In the genomic region with DNA sequence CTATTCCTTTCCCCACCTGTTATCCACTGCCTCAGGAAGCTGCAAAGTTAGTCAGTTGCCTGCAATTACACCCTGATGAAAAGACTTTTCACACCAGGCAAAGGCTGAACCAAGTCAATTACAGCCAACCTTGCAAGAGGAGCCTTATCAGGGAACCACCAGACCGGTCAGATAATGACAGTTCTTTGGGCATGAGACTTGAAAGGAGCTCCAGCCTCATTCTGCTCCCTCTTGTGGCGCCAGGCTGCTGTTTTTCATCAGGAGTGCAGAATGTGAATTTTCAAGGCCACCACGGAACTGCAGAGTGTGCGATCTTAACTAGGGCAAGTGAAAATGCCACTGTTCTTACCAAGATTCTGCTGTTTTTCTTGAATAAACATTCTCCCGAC, we compare ENCODE assay signal across 9 cellular contexts. TPM values are rescaled to one million over a fixed set of nuclear protein-coding genes. Genes with fewer than 3 reads are reported as not detected.
DNase-seq lines count a peak whose midpoint lies in the region; ATAC-seq and TF ChIP-seq lines count a peak whose summit lies in the region.
"Had no signal": no experiment of that assay in that cellular context is flagged by ENCODE, and none has a peak within 500 bp of the region (broad histone marks: within the 10 kb centered on the region; RNA-seq: fewer than 3 reads in every experiment).

No MANE protein-coding gene starts in this region.

- in situ Hi-C loops in gastrocnemius medialis (cut with MboI; ENCODE audit: low sequenced_read_pairs in 4 of 4): loop anchor here in 1 of 4 donors (5.0 kb wide), 1 partner anchor 84 kb away; a partner anchor contains a TSS

- H3K4me3 ChIP-seq in AG04450 (ENCODE audit: low read depth, low read length) (no peak overlapping the region), left ventricle myocardium inferior (no peak overlapping the region), gastrocnemius medialis (no peak overlapping the region)

- CTCF ChIA-PET in AG04450 (lab: Charles Lee): interaction anchor here (1.2 to 1.4 kb wide), 2 partner anchors 85 to 161 kb away, joined by 4 to 5 read pairs; no protein-coding TSS in a partner anchor

- intact Hi-C loops in left ventricle myocardium inferior (cut with micrococcal nuclease) (loop anchor here (5.0 kb wide), 1 partner anchor 84 kb away; a partner anchor contains a TSS), gastrocnemius medialis (cut with DNase I; ENCODE audit: low total_unique reads) (loop anchor here (2.0 kb wide), 1 partner anchor 86 kb away; no protein-coding TSS in a partner anchor)

- peak; percentile 78 to 79 for ATAC-seq in gastrocnemius medialis
- ATAC-seq in HG03457 (IDR thresholded peaks at IDR 0.05; ENCODE audit: unreplicated experiment): no peak
- ATAC-seq in GM18873 (IDR thresholded peaks at IDR 0.05; ENCODE audit: low FRiP score, unreplicated experiment): no peak

- TF ChIP-seq CTCF in AG04450 (IDR thresholded peaks at IDR 0.05; ENCODE audit: low read depth, low read length): peak; percentile 65
- TF ChIP-seq CTCF in left ventricle myocardium inferior (IDR thresholded peaks at IDR 0.05; ENCODE audit: borderline replicate concordance): peak; percentile 79
- peak; percentile 11 to 53 (median 27) for TF ChIP-seq CTCF in gastrocnemius medialis (IDR thresholded peaks at IDR 0.05 in 4 of 5, conservative IDR thresholded peaks at IDR 0.05 in 1 of 5)

- no peaks in the 10 kb centered on the region for H3K36me3 ChIP-seq in left ventricle myocardium inferior
- H3K36me3 ChIP-seq in gastrocnemius medialis: no peaks in the 10 kb centered on the region

- POLR2A ChIA-PET in AG04450 (lab: Yijun Ruan, JAX): no interaction called here

- no peak for DNase-seq in AG04450 (ENCODE audit: low read depth, low spot score)
- DNase-seq in GM03348 (ENCODE audit: low spot score): peak; percentile 44
- DNase-seq in NCI-H460 (ENCODE audit: extremely low read depth, low read depth): peak; percentile 49
- peak; percentile 8 for DNase-seq in activated T-helper 9 cell treated with anti-CD3 and anti-CD28 coated beads, Interleukin-2, amount 50 U/mL, for 16 hours (ENCODE audit: low read depth)
- peak; percentile 70 for DNase-seq in left ventricle myocardium inferior
- peak; percentile 16 to 41 for DNase-seq in gastrocnemius medialis

- H3K4me1 ChIP-seq in left ventricle myocardium inferior: peaks cover 15% of the 10 kb centered on the region
- no peaks in the 10 kb centered on the region for H3K4me1 ChIP-seq in gastrocnemius medialis

- H3K9me3 ChIP-seq in AG04450 (ENCODE audit: control insufficient read depth, insufficient read depth, low read length) (no peaks in the 10 kb centered on the region), left ventricle myocardium inferior (replicated peaks) (no peaks in the 10 kb centered on the region), gastrocnemius medialis (no peaks in the 10 kb centered on the region)

- TF ChIP-seq POLR2A in gastrocnemius medialis (IDR thresholded peaks at IDR 0.05): no peak

- H3K27me3 ChIP-seq in AG04450 (ENCODE audit: control insufficient read depth, insufficient read depth, low read length) (no peaks in the 10 kb centered on the region), left ventricle myocardium inferior (ENCODE audit: low read depth) (peaks cover 7% of the 10 kb centered on the region), gastrocnemius medialis (no peaks in the 10 kb centered on the region)

- H3K27ac ChIP-seq in AG04450 (ENCODE audit: low read depth, low read length): no peak overlapping the region
- peak overlapping the region; percentile 91 for H3K27ac ChIP-seq in left ventricle myocardium inferior (replicated peaks)
- no peak overlapping the region for H3K27ac ChIP-seq in gastrocnemius medialis

RNA-seq across cellular contexts. Expression of a gene that starts 22.5 kb away (rescaled TPM):
- polyA plus RNA-seq in AG04450 (2011; rRNA removed): not detected in 2 replicates
- not detected in 2 replicates for polyA minus RNA-seq in AG04450 (2011; rRNA and poly(A)+ RNA removed)
- not detected in 2 replicates for total RNA-seq in NCI-H460 (2014; rRNA removed; shearing (Covaris generic))
- not detected in 2 replicates for polyA plus RNA-seq in NCI-H460 (2014; cell fraction: nucleus; rRNA removed)
- total RNA-seq in left ventricle myocardium inferior: not detected
- not detected for total RNA-seq in gastrocnemius medialis
- polyA plus RNA-seq: esophagus had no signal

RNA-seq across cellular contexts. Expression of a gene that starts 29.5 kb away (rescaled TPM):
- polyA plus RNA-seq in AG04450 (2011; rRNA removed): not detected in 2 replicates
- polyA minus RNA-seq in AG04450 (2011; rRNA and poly(A)+ RNA removed): not detected in 2 replicates
- not detected in 2 replicates for total RNA-seq in NCI-H460 (2014; rRNA removed; shearing (Covaris generic))
- polyA plus RNA-seq in NCI-H460 (2014; cell fraction: nucleus; rRNA removed): not detected in 2 replicates
- total RNA-seq in left ventricle myocardium inferior (0.08 TPM), gastrocnemius medialis (1 to 10 TPM in 1 of 4 donors, under 1 TPM in 2, not detected in 1; 0.41 to 1.8 (median 0.62) TPM)

Comparison
In these comparisons a context has a peak if more than half of its experiments do, and no peak if none do; other contexts are left out.
1. CTCF ChIP-seq: peak in every context shown above with its lines; median percentile 79 in left ventricle myocardium inferior; 65 in AG04450; 27 in gastrocnemius medialis.
2. ATAC-seq: peak in gastrocnemius medialis (2 of 2); none in HG03457 (single experiment) and GM18873 (single experiment).